16 cellular contexts compared by ENCODE assay signal in the genomic region with DNA sequence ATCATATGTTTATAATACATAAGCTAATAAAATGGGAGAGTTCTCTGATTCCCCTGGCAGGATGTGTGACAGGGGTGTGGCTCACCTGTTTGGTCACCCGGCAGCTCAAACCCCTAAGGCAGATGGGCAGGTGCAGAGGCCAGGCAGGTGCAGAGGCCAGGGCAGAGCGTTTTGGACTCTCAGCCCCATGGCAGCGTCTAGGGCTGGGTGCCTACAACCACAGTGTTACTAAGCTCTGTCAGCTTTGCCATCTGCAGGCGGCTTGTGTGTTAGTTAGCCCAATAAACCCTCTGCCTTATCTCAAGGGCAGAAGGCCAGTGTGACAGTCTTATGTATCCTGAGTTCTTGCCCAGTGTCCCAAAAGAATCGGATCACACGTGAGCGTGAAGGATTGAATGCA. TPM values are rescaled to one million over a fixed set of nuclear protein-coding genes. Genes with fewer than 3 reads are reported as not detected.
"Had no signal": no experiment of that assay in that cellular context is flagged by ENCODE, and none has a peak within 500 bp of the region (broad histone marks: within the 10 kb centered on the region; RNA-seq: fewer than 3 reads in every experiment).

No MANE protein-coding gene starts in this region.

- H3K27ac Mint-ChIP-seq: activated T-helper 2 cell treated with anti-CD3 and anti-CD28 coated beads, Interferon-gamma antibody, Interleukin-2, Interleukin-4, amounts not matched to agents 10 μg/mL and 5 μg/mL and 100 μg/mL, durations not matched to agents 14 hours and 24 hours and 36 hours; brain had no signal

- H3K27me3 Mint-ChIP-seq: brain had no signal

- H3K36me3 ChIP-seq: neutrophil had no signal

- H3K4me3 ChIP-seq: lung had no signal

- H3K27me3 ChIP-seq: neutrophil had no signal

- H3K4me1 Mint-ChIP-seq: brain; naive thymus-derived CD8-positive, alpha-beta T cell had no signal

- H3K4me3 Mint-ChIP-seq: brain; naive thymus-derived CD8-positive, alpha-beta T cell had no signal

- H3K36me3 Mint-ChIP-seq: brain; naive thymus-derived CD8-positive, alpha-beta T cell had no signal

- DNase-seq: activated CD4-positive, alpha-beta T cell treated with anti-CD3 and anti-CD28 coated beads for 48 hours; activated naive CD4-positive, alpha-beta T cell treated with anti-CD3 and anti-CD28 coated beads, Interleukin-2, amount 50 U/mL, for 16 hours; amygdala; cerebellar nuclear complex; dermis blood vessel endothelial cell; erythroblast; hippocampal formation; naive thymus-derived CD8-positive, alpha-beta T cell; retina; T-helper 1 cell had no signal

- H3K9me3 Mint-ChIP-seq: brain had no signal

- H3K9me3 ChIP-seq: neutrophil had no signal

- H3K27ac ChIP-seq: neutrophil had no signal

RNA-seq across cellular contexts. Expression of gene UGT2B15, which starts 54.0 kb away (rescaled TPM):
- total RNA-seq: activated T-helper 2 cell treated with anti-CD3 and anti-CD28 coated beads, Interferon-gamma antibody, Interleukin-2, Interleukin-4, amounts not matched to agents 10 μg/mL and 5 μg/mL and 100 μg/mL, durations not matched to agents 14 hours and 24 hours and 36 hours; dermis blood vessel endothelial cell; glomerular endothelial cell; naive thymus-derived CD8-positive, alpha-beta T cell; skeletal muscle tissue had no signal
- polyA plus RNA-seq: naive thymus-derived CD8-positive, alpha-beta T cell had no signal
